In the genomic region with DNA sequence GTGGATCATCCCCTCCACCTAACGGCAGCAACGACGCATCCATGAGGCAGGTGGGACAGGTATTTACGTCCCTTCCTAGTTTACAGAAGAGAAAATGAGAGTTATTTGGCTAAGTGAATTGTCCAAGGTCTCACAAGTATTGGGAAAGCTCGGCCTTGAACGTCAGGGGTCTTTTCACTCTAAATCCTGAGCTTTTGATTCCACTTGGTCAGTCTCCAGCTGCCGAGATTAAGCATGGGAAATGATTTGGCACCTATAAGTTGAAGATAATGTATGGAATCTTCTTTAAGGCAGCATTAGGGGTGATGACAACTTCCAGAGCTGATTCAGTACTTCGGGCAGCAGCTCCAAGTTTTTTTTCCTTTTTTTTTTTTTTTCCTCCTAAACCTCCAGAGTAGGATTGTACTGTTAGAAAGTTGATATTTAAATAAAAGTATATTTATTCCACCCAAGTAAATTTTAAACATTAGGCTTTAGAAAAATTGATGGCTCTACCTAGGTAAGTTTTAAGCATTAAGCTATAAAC, we compare ENCODE assay signal across 8 cellular contexts. TPM values are rescaled to one million over a fixed set of nuclear protein-coding genes. Genes with fewer than 3 reads are reported as not detected.
DNase-seq lines count a peak whose midpoint lies in the region; ATAC-seq and TF ChIP-seq lines count a peak whose summit lies in the region.

No MANE protein-coding gene starts in this region.

- H3K4me1 Mint-ChIP-seq in activated CD4-positive, alpha-beta T cell treated with anti-CD3 and anti-CD28 coated beads, Interleukin-2, amount 10 ng/mL, durations not matched to agents 7 days and 5 days, result peaks cover 27% of the 10 kb centered on the region
- H3K4me1 Mint-ChIP-seq in activated T-helper 1 cell treated with anti-CD3 and anti-CD28 coated beads, Interleukin-12 subunit alpha, Interleukin-12 subunit beta, Interleukin-2, Interleukin-4 antibody, amounts not matched to agents 30 ng/mL and 10 ng/mL and 1 ng/mL, durations not matched to agents 14 hours and 24 hours and 36 hours (ENCODE audit: low read depth), result peaks cover 4% of the 10 kb centered on the region

- DNase-seq in activated CD4-positive, alpha-beta T cell treated with anti-CD3 and anti-CD28 coated beads, Interleukin-2, amount 10 ng/mL, durations not matched to agents 7 days and 5 days, result no peak
- DNase-seq in activated CD4-positive, alpha-beta T cell treated with anti-CD3 and anti-CD28 coated beads, Interleukin-2, amount 50 U/mL, for 48 hours, result no peak
- DNase-seq in activated T-helper 1 cell treated with anti-CD3 and anti-CD28 coated beads, Interleukin-12 subunit alpha, Interleukin-12 subunit beta, Interleukin-2, Interleukin-4 antibody, amounts not matched to agents 30 ng/mL and 10 ng/mL and 1 ng/mL, durations not matched to agents 14 hours and 24 hours and 36 hours (ENCODE audit: low spot score), result no peak
- DNase-seq in iPS-NIHi11 (ENCODE audit: low spot score) (peak; percentile 27), thoracic aorta (ENCODE audit: low spot score) (no peak), amygdala (lab: John Stamatoyannopoulos, UW) (no peak)

- CTCF ChIA-PET in activated CD4-positive, alpha-beta T cell treated with anti-CD3 and anti-CD28 coated beads, Interleukin-2, amount 10 ng/mL, durations not matched to agents 7 days and 5 days (lab: Charles Lee), result interaction anchor here (0.8 to 1.8 kb wide), 4 partner anchors 10 to 41 kb away, joined by 3 to 6 read pairs (median 4); no protein-coding TSS in a partner anchor

- no peaks in the 10 kb centered on the region for H3K9me3 Mint-ChIP-seq in activated CD4-positive, alpha-beta T cell treated with anti-CD3 and anti-CD28 coated beads, Interleukin-2, amount 10 ng/mL, durations not matched to agents 7 days and 5 days
- H3K9me3 Mint-ChIP-seq in activated T-helper 1 cell treated with anti-CD3 and anti-CD28 coated beads, Interleukin-12 subunit alpha, Interleukin-12 subunit beta, Interleukin-2, Interleukin-4 antibody, amounts not matched to agents 30 ng/mL and 10 ng/mL and 1 ng/mL, durations not matched to agents 14 hours and 24 hours and 36 hours, result no peaks in the 10 kb centered on the region

- no peak overlapping the region for H3K27ac Mint-ChIP-seq in activated CD4-positive, alpha-beta T cell treated with anti-CD3 and anti-CD28 coated beads, Interleukin-2, amount 10 ng/mL, durations not matched to agents 7 days and 5 days
- no peak overlapping the region for H3K27ac Mint-ChIP-seq in activated T-helper 1 cell treated with anti-CD3 and anti-CD28 coated beads, Interleukin-12 subunit alpha, Interleukin-12 subunit beta, Interleukin-2, Interleukin-4 antibody, amounts not matched to agents 30 ng/mL and 10 ng/mL and 1 ng/mL, durations not matched to agents 14 hours and 24 hours and 36 hours

- H3K9me3 ChIP-seq in thoracic aorta, result no peaks in the 10 kb centered on the region

- peak; percentile 22 for ATAC-seq in thoracic aorta (ENCODE audit: insufficient number of reproducible peaks, low FRiP score, low read depth)
- ATAC-seq in GM18520 (IDR thresholded peaks at IDR 0.05; ENCODE audit: unreplicated experiment), result no peak
- no peak for ATAC-seq in GM19351 (IDR thresholded peaks at IDR 0.05; ENCODE audit: unreplicated experiment)

- POLR2A ChIA-PET in activated CD4-positive, alpha-beta T cell treated with anti-CD3 and anti-CD28 coated beads, Interleukin-2, amount 10 ng/mL, durations not matched to agents 7 days and 5 days (lab: Charles Lee), result no interaction called here

- H3K36me3 Mint-ChIP-seq in activated CD4-positive, alpha-beta T cell treated with anti-CD3 and anti-CD28 coated beads, Interleukin-2, amount 10 ng/mL, durations not matched to agents 7 days and 5 days (ENCODE audit: low read depth), result peaks cover 1% of the 10 kb centered on the region
- no peaks in the 10 kb centered on the region for H3K36me3 Mint-ChIP-seq in activated T-helper 1 cell treated with anti-CD3 and anti-CD28 coated beads, Interleukin-12 subunit alpha, Interleukin-12 subunit beta, Interleukin-2, Interleukin-4 antibody, amounts not matched to agents 30 ng/mL and 10 ng/mL and 1 ng/mL, durations not matched to agents 14 hours and 24 hours and 36 hours (ENCODE audit: low read depth)

- H3K4me3 ChIP-seq in thoracic aorta, result peak overlapping the region; percentile 99

- no peaks in the 10 kb centered on the region for H3K36me3 ChIP-seq in thoracic aorta

- peak overlapping the region; percentile 78 for H3K4me3 Mint-ChIP-seq in activated CD4-positive, alpha-beta T cell treated with anti-CD3 and anti-CD28 coated beads, Interleukin-2, amount 10 ng/mL, durations not matched to agents 7 days and 5 days
- peak overlapping the region; percentile 83 for H3K4me3 Mint-ChIP-seq in activated T-helper 1 cell treated with anti-CD3 and anti-CD28 coated beads, Interleukin-12 subunit alpha, Interleukin-12 subunit beta, Interleukin-2, Interleukin-4 antibody, amounts not matched to agents 30 ng/mL and 10 ng/mL and 1 ng/mL, durations not matched to agents 14 hours and 24 hours and 36 hours

- H3K27ac ChIP-seq in thoracic aorta, result no peak overlapping the region

- H3K27me3 ChIP-seq in thoracic aorta (replicated peaks; ENCODE audit: insufficient read depth), result no peaks in the 10 kb centered on the region

- TF ChIP-seq CTCF in thoracic aorta (IDR thresholded peaks at IDR 0.05), result no peak

- H3K4me1 ChIP-seq in thoracic aorta (ENCODE audit: control insufficient read depth in 1 of 2, low read depth in 2 of 2), result peaks cover 0 to 14% of the 10 kb centered on the region in 2 donors

- intact Hi-C loops in activated T-helper 1 cell treated with anti-CD3 and anti-CD28 coated beads, Interleukin-12 subunit alpha, Interleukin-12 subunit beta, Interleukin-2, Interleukin-4 antibody, amounts not matched to agents 30 ng/mL and 10 ng/mL and 1 ng/mL, durations not matched to agents 14 hours and 24 hours and 36 hours (cut with micrococcal nuclease), result loop anchor here (1.0 to 5.0 kb wide), 5 partner anchors 45 to 258 kb away; a partner anchor contains a TSS

- H3K27me3 Mint-ChIP-seq in activated CD4-positive, alpha-beta T cell treated with anti-CD3 and anti-CD28 coated beads, Interleukin-2, amount 10 ng/mL, durations not matched to agents 7 days and 5 days, result peaks cover 18% of the 10 kb centered on the region
- peaks cover 19% of the 10 kb centered on the region for H3K27me3 Mint-ChIP-seq in activated T-helper 1 cell treated with anti-CD3 and anti-CD28 coated beads, Interleukin-12 subunit alpha, Interleukin-12 subunit beta, Interleukin-2, Interleukin-4 antibody, amounts not matched to agents 30 ng/mL and 10 ng/mL and 1 ng/mL, durations not matched to agents 14 hours and 24 hours and 36 hours (ENCODE audit: insufficient read depth)

RNA-seq across cellular contexts. Expression of a gene that starts 0.7 kb away (rescaled TPM):
- 1 to 10 TPM; 3.9 to 4.4 TPM for total RNA-seq in activated CD4-positive, alpha-beta T cell treated with anti-CD3 and anti-CD28 coated beads, Interleukin-2, amount 10 ng/mL, durations not matched to agents 7 days and 5 days
- 6.0 and 6.6 TPM in 2 replicates for total RNA-seq in activated T-helper 1 cell treated with anti-CD3 and anti-CD28 coated beads, Interleukin-12 subunit alpha, Interleukin-12 subunit beta, Interleukin-2, Interleukin-4 antibody, amounts not matched to agents 30 ng/mL and 10 ng/mL and 1 ng/mL, durations not matched to agents 14 hours and 24 hours and 36 hours
- 1 to 10 TPM; 4.5 to 8.5 TPM for total RNA-seq in thoracic aorta

RNA-seq across cellular contexts. Expression of a gene that starts 44.9 kb away (rescaled TPM):
- 10 to 100 TPM; 19.6 to 21.2 TPM for total RNA-seq in activated CD4-positive, alpha-beta T cell treated with anti-CD3 and anti-CD28 coated beads, Interleukin-2, amount 10 ng/mL, durations not matched to agents 7 days and 5 days
- 9.5 and 11.3 TPM in 2 replicates for total RNA-seq in activated T-helper 1 cell treated with anti-CD3 and anti-CD28 coated beads, Interleukin-12 subunit alpha, Interleukin-12 subunit beta, Interleukin-2, Interleukin-4 antibody, amounts not matched to agents 30 ng/mL and 10 ng/mL and 1 ng/mL, durations not matched to agents 14 hours and 24 hours and 36 hours
- total RNA-seq in thoracic aorta, result 10 to 100 TPM; 39.9 to 57.8 TPM

RNA-seq across cellular contexts. Expression of a gene that starts 58.5 kb away (rescaled TPM):
- total RNA-seq in activated CD4-positive, alpha-beta T cell treated with anti-CD3 and anti-CD28 coated beads, Interleukin-2, amount 10 ng/mL, durations not matched to agents 7 days and 5 days, result not detected
- total RNA-seq in activated T-helper 1 cell treated with anti-CD3 and anti-CD28 coated beads, Interleukin-12 subunit alpha, Interleukin-12 subunit beta, Interleukin-2, Interleukin-4 antibody, amounts not matched to agents 30 ng/mL and 10 ng/mL and 1 ng/mL, durations not matched to agents 14 hours and 24 hours and 36 hours, result not detected in 2 replicates
- total RNA-seq in thoracic aorta, result not detected
